ENCODE assay signal across 8 cellular contexts in genomic region chr4:27702710-27703431, GRCh38.
DNase-seq lines count a peak whose midpoint lies in the region; TF ChIP-seq lines count a peak whose summit lies in the region.
"Had no signal": no experiment of that assay in that cellular context is flagged by ENCODE, and none has a peak within 500 bp of the region (broad histone marks: within the 10 kb centered on the region; RNA-seq: fewer than 3 reads in every experiment).

No MANE protein-coding gene starts in this region.

- in situ Hi-C loops in GM13977 (cut with MboI; ENCODE audit: low pct_unique_long_range_greater_than_20kb, low sequenced_read_pairs, unreplicated experiment) = no loop called here
- in situ Hi-C loops in astrocyte of the spinal cord (cut with HindIII; ENCODE audit: low sequenced_read_pairs) = no loop called here

- no peak overlapping the region for H3K4me3 Mint-ChIP-seq in osteocyte (ENCODE audit: unreplicated experiment)

- H3K36me3 Mint-ChIP-seq in osteocyte (ENCODE audit: unreplicated experiment) = no peaks in the 10 kb centered on the region

- TF ChIP-seq CTCF in GM13977 (IDR thresholded peaks at IDR 0.05; ENCODE audit: extremely low read depth, insufficient read depth, missing control alignments) (peak; percentile 39), astrocyte of the spinal cord (IDR thresholded peaks at IDR 0.05; ENCODE audit: low read depth, low read length) (peak; percentile 53), osteocyte (IDR thresholded peaks at IDR 0.05) (peak; percentile 36)

- H3K27ac Mint-ChIP-seq in osteocyte (ENCODE audit: unreplicated experiment) = no peak overlapping the region

- DNase-seq in GM13977 (ENCODE audit: low spot score) (peak; percentile 20), NCI-H2081 treated with DMSO at 0.1 percent for 48 hours (lab: John Stamatoyannopoulos, UW) (peak; percentile 58), astrocyte of the spinal cord (ENCODE audit: low read depth, low spot score) (peak; percentile 33), osteocyte (ENCODE audit: extremely low spot score, unreplicated experiment) (no peak)
- no peak for DNase-seq in stimulated activated CD4-positive, alpha-beta T cell treated with anti-CD3 and anti-CD28 coated beads, Interleukin-4, amount 100 ng/mL, for 1 hour
- DNase-seq in activated T-cell treated with anti-CD3 and anti-CD28 coated beads, Interleukin-2, amount 50 U/mL, for 1 hour = no peak
- no peak for DNase-seq in activated T-cell treated with anti-CD3 and anti-CD28 coated beads, Interleukin-2, amount 50 U/mL, for 48 hours
- DNase-seq: Peyer's patch had no signal

- H3K4me1 Mint-ChIP-seq in osteocyte (ENCODE audit: unreplicated experiment) = peaks cover 5% of the 10 kb centered on the region

- H3K4me3 ChIP-seq in astrocyte of the spinal cord (ENCODE audit: low read depth, low read length) = no peak overlapping the region
- H3K4me3 ChIP-seq: Peyer's patch had no signal

- no peaks in the 10 kb centered on the region for H3K27me3 Mint-ChIP-seq in osteocyte (ENCODE audit: unreplicated experiment)

- H3K9me3 Mint-ChIP-seq in osteocyte (ENCODE audit: unreplicated experiment) = no peaks in the 10 kb centered on the region

Comparison
In these comparisons a context has a peak if more than half of its experiments do, and no peak if none do; other contexts are left out.
1. DNase-seq: peak in GM13977 (single experiment), NCI-H2081 treated with DMSO at 0.1 percent for 48 hours (single experiment) and astrocyte of the spinal cord (single experiment); none in osteocyte (single experiment), stimulated activated CD4-positive, alpha-beta T cell treated with anti-CD3 and anti-CD28 coated beads, Interleukin-4, amount 100 ng/mL, for 1 hour (single experiment), activated T-cell treated with anti-CD3 and anti-CD28 coated beads, Interleukin-2, amount 50 U/mL, for 1 hour (single experiment) and activated T-cell treated with anti-CD3 and anti-CD28 coated beads, Interleukin-2, amount 50 U/mL, for 48 hours (0 of 2).
2. Peak in every context shown above with its lines, with median percentiles within 50 percentile points of each other: CTCF ChIP-seq.